Comparison of ENCODE assay signal across 8 cellular contexts in the genomic region with DNA sequence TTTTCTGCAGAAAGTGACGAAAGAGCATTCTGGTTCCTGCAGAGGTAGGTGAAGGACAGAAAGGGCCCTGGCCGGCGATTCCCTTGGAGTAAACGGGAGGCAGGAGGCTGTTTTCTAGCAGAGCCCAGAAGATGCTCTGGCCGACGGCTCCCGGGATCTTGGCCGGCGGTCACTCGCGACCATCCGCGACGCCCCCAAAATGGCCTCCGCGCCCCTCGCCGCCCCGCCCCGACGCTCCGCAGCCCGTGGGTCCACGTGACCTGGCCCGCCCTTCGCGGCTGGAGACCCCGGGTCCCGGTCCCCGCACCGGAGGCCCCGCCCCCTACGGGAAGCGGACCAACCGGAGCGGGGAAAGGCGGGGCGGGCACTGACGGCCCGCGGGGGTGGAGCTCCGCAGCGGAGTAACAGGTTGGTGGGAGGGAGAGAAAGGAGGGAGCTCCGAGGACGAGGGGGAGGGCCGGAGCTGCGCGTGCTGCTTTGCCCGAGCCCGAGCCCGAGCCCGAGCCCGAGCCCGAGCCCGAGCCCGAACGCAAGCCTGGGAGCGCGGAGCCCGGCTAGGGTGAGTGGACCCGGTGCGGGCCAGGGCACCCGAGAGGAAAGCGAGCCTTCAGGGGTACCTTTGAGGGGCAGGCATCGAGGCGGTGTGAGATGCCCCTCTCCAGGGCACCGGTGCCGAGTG. TPM values are rescaled to one million over a fixed set of nuclear protein-coding genes. Genes with fewer than 3 reads are reported as not detected.
A peak's percentile ranks its signal among the peaks of the same experiment; 100 is the strongest.
DNase-seq lines count a peak whose midpoint lies in the region; TF ChIP-seq lines count a peak whose summit lies in the region.

A gene with protein sequence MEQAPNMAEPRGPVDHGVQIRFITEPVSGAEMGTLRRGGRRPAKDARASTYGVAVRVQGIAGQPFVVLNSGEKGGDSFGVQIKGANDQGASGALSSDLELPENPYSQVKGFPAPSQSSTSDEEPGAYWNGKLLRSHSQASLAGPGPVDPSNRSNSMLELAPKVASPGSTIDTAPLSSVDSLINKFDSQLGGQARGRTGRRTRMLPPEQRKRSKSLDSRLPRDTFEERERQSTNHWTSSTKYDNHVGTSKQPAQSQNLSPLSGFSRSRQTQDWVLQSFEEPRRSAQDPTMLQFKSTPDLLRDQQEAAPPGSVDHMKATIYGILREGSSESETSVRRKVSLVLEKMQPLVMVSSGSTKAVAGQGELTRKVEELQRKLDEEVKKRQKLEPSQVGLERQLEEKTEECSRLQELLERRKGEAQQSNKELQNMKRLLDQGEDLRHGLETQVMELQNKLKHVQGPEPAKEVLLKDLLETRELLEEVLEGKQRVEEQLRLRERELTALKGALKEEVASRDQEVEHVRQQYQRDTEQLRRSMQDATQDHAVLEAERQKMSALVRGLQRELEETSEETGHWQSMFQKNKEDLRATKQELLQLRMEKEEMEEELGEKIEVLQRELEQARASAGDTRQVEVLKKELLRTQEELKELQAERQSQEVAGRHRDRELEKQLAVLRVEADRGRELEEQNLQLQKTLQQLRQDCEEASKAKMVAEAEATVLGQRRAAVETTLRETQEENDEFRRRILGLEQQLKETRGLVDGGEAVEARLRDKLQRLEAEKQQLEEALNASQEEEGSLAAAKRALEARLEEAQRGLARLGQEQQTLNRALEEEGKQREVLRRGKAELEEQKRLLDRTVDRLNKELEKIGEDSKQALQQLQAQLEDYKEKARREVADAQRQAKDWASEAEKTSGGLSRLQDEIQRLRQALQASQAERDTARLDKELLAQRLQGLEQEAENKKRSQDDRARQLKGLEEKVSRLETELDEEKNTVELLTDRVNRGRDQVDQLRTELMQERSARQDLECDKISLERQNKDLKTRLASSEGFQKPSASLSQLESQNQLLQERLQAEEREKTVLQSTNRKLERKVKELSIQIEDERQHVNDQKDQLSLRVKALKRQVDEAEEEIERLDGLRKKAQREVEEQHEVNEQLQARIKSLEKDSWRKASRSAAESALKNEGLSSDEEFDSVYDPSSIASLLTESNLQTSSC (plus strand): TSS at position 431 of the 679 bp plus-strand sequence. CDS start 7,133 bp downstream, outside the sequence.

- peak within 1 kb of the TSS; percentile 68 for H3K4me2 ChIP-seq in parathyroid adenoma (ENCODE audit: low read length)

- peaks cover 13% of the 10 kb centered on the region for H3K4me1 ChIP-seq in cardiac muscle cell (ENCODE audit: low read depth)
- peaks cover 19% of the 10 kb centered on the region for H3K4me1 ChIP-seq in parathyroid adenoma
- peaks cover 31 to 35% of the 10 kb centered on the region in 2 donors for H3K4me1 ChIP-seq in thyroid gland

- 0 to 1% methylated on average over 21 to 23 of the region's 68 CpGs for WGBS in thyroid gland, 2 donors

- peaks cover 26% of the 10 kb centered on the region for H3K27me3 Mint-ChIP-seq in HFFc6 (ENCODE audit: insufficient read depth)

- H2AFZ ChIP-seq in parathyroid adenoma = peak within 1 kb of the TSS; percentile 80

- H3K27me3 ChIP-seq in cardiac muscle cell (peaks cover 10% of the 10 kb centered on the region), parathyroid adenoma (ENCODE audit: control insufficient read depth, insufficient read depth, low read length) (no peaks in the 10 kb centered on the region), thyroid gland (no peaks in the 10 kb centered on the region)

- no peaks in the 10 kb centered on the region for H3K36me3 Mint-ChIP-seq in HFFc6 (ENCODE audit: low read depth)

- H3K27ac ChIP-seq in cardiac muscle cell (no peak within 1 kb of the TSS), parathyroid adenoma (peak within 1 kb of the TSS; percentile 99), thyroid gland (peak within 1 kb of the TSS; percentile 48 to 85 (median 77))

- H3K9ac ChIP-seq in parathyroid adenoma = peak within 1 kb of the TSS; percentile 50

- H3K27ac Mint-ChIP-seq in HFFc6 = no peak within 1 kb of the TSS

- H3K9me3 ChIP-seq in cardiac muscle cell (ENCODE audit: low read depth) = no peaks in the 10 kb centered on the region
- H3K9me3 ChIP-seq in parathyroid adenoma (ENCODE audit: control insufficient read depth, low read length) = no peaks in the 10 kb centered on the region
- H3K9me3 ChIP-seq in thyroid gland = no peaks in the 10 kb centered on the region

- H3K4me3 Mint-ChIP-seq in HFFc6 = peak within 1 kb of the TSS; percentile 81

- intact Hi-C loops in thyroid gland (cut with DNase I) = no loop called here

- no peaks in the 10 kb centered on the region for H3K9me3 Mint-ChIP-seq in HFFc6

- peak in 1 of 2 donors; percentile 80 for TF ChIP-seq POLR2A in thyroid gland (IDR thresholded peaks at IDR 0.05)

- peak; percentile 93 for DNase-seq in Daoy (ENCODE audit: low read depth)
- no peak for DNase-seq in HFFc6
- DNase-seq in NCI-H1105 treated with DMSO at 0.1 percent for 48 hours (lab: John Stamatoyannopoulos, UW) = peak; percentile 96
- DNase-seq in SW 1271 (lab: John Stamatoyannopoulos, UW) = peak; percentile 29 to 87
- peak; percentile 73 for DNase-seq in activated naive CD8-positive, alpha-beta T cell treated with anti-CD3 and anti-CD28 coated beads, Interleukin-2, amount 50 U/mL, for 16 hours (ENCODE audit: low read depth, low spot score)
- DNase-seq in cardiac muscle cell (ENCODE audit: low read depth in 1 of 2, low spot score in 1 of 2) = peak; percentile 83 to 98
- DNase-seq in thyroid gland = peak; percentile 95

- peaks cover 19% of the 10 kb centered on the region for H3K4me1 Mint-ChIP-seq in HFFc6 (ENCODE audit: low read depth)

- TF ChIP-seq CTCF in HFFc6 (IDR thresholded peaks at IDR 0.05) (no peak), cardiac muscle cell (IDR thresholded peaks at IDR 0.05; ENCODE audit: low read depth, low read length) (no peak), parathyroid adenoma (IDR thresholded peaks at IDR 0.05) (no peak), thyroid gland (IDR thresholded peaks at IDR 0.05) (no peak)

- peaks cover 2% of the 10 kb centered on the region for H3K79me2 ChIP-seq in parathyroid adenoma

- H3K36me3 ChIP-seq in cardiac muscle cell (no peaks in the 10 kb centered on the region), parathyroid adenoma (ENCODE audit: control insufficient read depth, insufficient read depth, low read length) (no peaks in the 10 kb centered on the region), thyroid gland (no peaks in the 10 kb centered on the region)

- peak within 1 kb of the TSS; percentile 59 for H3K4me3 ChIP-seq in cardiac muscle cell
- H3K4me3 ChIP-seq in parathyroid adenoma (ENCODE audit: low read depth, low read length) = peak within 1 kb of the TSS; percentile 96
- H3K4me3 ChIP-seq in thyroid gland (replicated peaks in 1 of 3) = peak within 1 kb of the TSS in 2 of 3 donors; percentile 52 to 65

RNA-seq across cellular contexts. Expression of the gene that starts here (rescaled TPM):
- 3.5 and 4.1 TPM in 2 replicates for total RNA-seq in Daoy (2014; rRNA removed; shearing (Covaris generic))
- under 1 TPM; 0.17 to 0.28 (median 0.21) TPM for total RNA-seq in HFFc6 (2021; fragmentation: NEBNext Ultra II Directional; extraction: Animal tissue kit (Norgen Biotek cat#: 25700))
- total RNA-seq in cardiac muscle cell (4.3 and 4.9 TPM in 2 replicates), thyroid gland (10 to 100 TPM in 1 of 4 donors, 1 to 10 TPM in 3; 7.7 to 14.9 (median 8.7) TPM)
- 1.2 and 2.0 TPM in 2 replicates for polyA plus RNA-seq in cardiac muscle cell
